Comparison of ENCODE assay signal across 8 cellular contexts in the genomic region with DNA sequence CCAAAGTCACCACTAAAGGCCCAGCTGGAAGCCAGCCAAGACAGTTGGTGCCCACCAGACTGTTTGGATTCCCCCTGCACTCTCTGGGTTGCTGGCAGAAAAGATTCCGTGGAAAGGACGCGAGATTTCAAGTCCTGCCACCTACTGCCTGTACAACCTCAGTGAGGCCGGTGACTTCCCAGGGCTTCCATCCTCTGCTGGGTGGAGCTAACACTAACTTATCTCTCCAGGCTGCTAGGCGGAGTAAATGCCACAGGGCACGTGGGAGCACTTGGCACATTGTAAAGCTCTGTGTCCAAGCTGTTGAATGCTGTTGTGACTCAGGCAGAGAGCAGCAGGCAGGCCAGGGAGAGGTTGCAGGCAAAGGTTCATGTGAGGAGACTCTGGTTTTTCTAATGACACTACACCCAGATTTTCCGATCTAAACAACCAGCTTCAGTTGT. TPM values are rescaled to one million over a fixed set of nuclear protein-coding genes. Genes with fewer than 3 reads are reported as not detected.
DNase-seq lines count a peak whose midpoint lies in the region; ATAC-seq and TF ChIP-seq lines count a peak whose summit lies in the region.

No MANE protein-coding gene starts in this region.

- WGBS in ovary, 3 donors, result 17 to 23% (median 18%) methylated on average over 7 of the region's 7 CpGs

- TF ChIP-seq CTCF in HEK293 (tag by site-specific recombination; IDR thresholded peaks at IDR 0.05), result no peak
- no peak for TF ChIP-seq CTCF in ovary (IDR thresholded peaks at IDR 0.05)

- ATAC-seq in HG03196 (IDR thresholded peaks at IDR 0.05; ENCODE audit: unreplicated experiment), result no peak

- no peaks in the 10 kb centered on the region for H3K27me3 ChIP-seq in ovary

- H3K27ac ChIP-seq in HEK293 (ENCODE audit: extremely low read depth, low read depth, low read length) (peak overlapping the region; percentile 52; the same call in 1 of the 2 replicates), ovary (peak overlapping the region; percentile 41 to 66)

- CTCF ChIA-PET in HEK293 (lab: Yijun Ruan, JAX), result interaction anchor here (0.6 to 1.7 kb wide), 12 partner anchors 9 to 390 kb away, joined by 3 to 7 read pairs (median 4); no protein-coding TSS in a partner anchor

- TF ChIP-seq POLR2A in ovary (IDR thresholded peaks at IDR 0.05), result peak; percentile 36

- peak; percentile 99 for DNase-seq in RPMI7951 (ENCODE audit: low read depth)
- DNase-seq in fibroblast of gingiva (ENCODE audit: low read depth), result peak; percentile 98
- DNase-seq in ovary, result peak; percentile 81 to 91 (median 87)
- DNase-seq in GM19240 (ENCODE audit: insufficient read length, low spot score), result no peak
- no peak for DNase-seq in germinal center (ENCODE audit: low spot score)
- no peak for DNase-seq in NOMO-1 treated with dmso at 0.1 percent for 144 hours (lab: John Stamatoyannopoulos, UW; ENCODE audit: unreplicated experiment)

- H3K4me3 ChIP-seq in HEK293 (ENCODE audit: low read depth, low read length) (no peak overlapping the region), ovary (no peak overlapping the region)

- H3K36me3 ChIP-seq in HEK293 (ENCODE audit: control insufficient read depth in 2 of 2, insufficient read depth in 1 of 2, low read length in 2 of 2) (no peaks in the 10 kb centered on the region), ovary (no peaks in the 10 kb centered on the region)

- no peak for TF ChIP-seq EP300 in ovary (IDR thresholded peaks at IDR 0.05)

- H3K4me1 ChIP-seq in HEK293 (ENCODE audit: control insufficient read depth, insufficient read depth, low read length), result peaks cover 24% of the 10 kb centered on the region
- peaks cover 26% of the 10 kb centered on the region for H3K4me1 ChIP-seq in ovary (ENCODE audit: insufficient read depth)

- no peaks in the 10 kb centered on the region for H3K9me3 ChIP-seq in HEK293 (ENCODE audit: control insufficient read depth, insufficient read depth, low read depth, low read length)
- H3K9me3 ChIP-seq in ovary, result no peaks in the 10 kb centered on the region

- POLR2A ChIA-PET in HEK293 (lab: Yijun Ruan, JAX), result interaction anchor here (0.6 to 2.5 kb wide), 8 partner anchors 9 to 210 kb away, joined by 3 to 11 read pairs (median 4); partner anchors contain the start of gene PUS3

- intact Hi-C loops in ovary (cut with DNase I), result no loop called here

TF ChIP-seq in HEK293, 187 proteins besides CTCF, POLR2A, EP300 and RAD21 (continues in another document):
- TF ChIP-seq, protein P1, sequence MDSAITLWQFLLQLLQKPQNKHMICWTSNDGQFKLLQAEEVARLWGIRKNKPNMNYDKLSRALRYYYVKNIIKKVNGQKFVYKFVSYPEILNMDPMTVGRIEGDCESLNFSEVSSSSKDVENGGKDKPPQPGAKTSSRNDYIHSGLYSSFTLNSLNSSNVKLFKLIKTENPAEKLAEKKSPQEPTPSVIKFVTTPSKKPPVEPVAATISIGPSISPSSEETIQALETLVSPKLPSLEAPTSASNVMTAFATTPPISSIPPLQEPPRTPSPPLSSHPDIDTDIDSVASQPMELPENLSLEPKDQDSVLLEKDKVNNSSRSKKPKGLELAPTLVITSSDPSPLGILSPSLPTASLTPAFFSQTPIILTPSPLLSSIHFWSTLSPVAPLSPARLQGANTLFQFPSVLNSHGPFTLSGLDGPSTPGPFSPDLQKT (IDR thresholded peaks at IDR 0.05; ENCODE audit: borderline replicate concordance, low read depth, low read length), result no peak
- TF ChIP-seq, protein P2, sequence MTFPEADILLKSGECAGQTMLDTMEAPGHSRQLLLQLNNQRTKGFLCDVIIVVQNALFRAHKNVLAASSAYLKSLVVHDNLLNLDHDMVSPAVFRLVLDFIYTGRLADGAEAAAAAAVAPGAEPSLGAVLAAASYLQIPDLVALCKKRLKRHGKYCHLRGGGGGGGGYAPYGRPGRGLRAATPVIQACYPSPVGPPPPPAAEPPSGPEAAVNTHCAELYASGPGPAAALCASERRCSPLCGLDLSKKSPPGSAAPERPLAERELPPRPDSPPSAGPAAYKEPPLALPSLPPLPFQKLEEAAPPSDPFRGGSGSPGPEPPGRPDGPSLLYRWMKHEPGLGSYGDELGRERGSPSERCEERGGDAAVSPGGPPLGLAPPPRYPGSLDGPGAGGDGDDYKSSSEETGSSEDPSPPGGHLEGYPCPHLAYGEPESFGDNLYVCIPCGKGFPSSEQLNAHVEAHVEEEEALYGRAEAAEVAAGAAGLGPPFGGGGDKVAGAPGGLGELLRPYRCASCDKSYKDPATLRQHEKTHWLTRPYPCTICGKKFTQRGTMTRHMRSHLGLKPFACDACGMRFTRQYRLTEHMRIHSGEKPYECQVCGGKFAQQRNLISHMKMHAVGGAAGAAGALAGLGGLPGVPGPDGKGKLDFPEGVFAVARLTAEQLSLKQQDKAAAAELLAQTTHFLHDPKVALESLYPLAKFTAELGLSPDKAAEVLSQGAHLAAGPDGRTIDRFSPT (tag by site-specific recombination; IDR thresholded peaks at IDR 0.05), result no peak
- no peak for TF ChIP-seq ZNF24 (tag by site-specific recombination; IDR thresholded peaks at IDR 0.05)
- peak; percentile 54; the same call in 1 of the 2 replicates for TF ChIP-seq SP7 (tag by site-specific recombination; IDR thresholded peaks at IDR 0.05)
- TF ChIP-seq ZNF133 (tag by site-specific recombination; IDR thresholded peaks at IDR 0.05), result no peak
- TF ChIP-seq ZNF2 (tag by site-specific recombination; IDR thresholded peaks at IDR 0.05), result no peak
- no peak for TF ChIP-seq MEIS1 (CRISPR knock-in tag; IDR thresholded peaks at IDR 0.05; ENCODE audit: borderline replicate concordance)
- TF ChIP-seq OSR2 (tag by site-specific recombination; IDR thresholded peaks at IDR 0.05), result peak; percentile 47
- peak; percentile 46 for TF ChIP-seq ZNF335 (tag by site-specific recombination; conservative IDR thresholded peaks at IDR 0.05)
- TF ChIP-seq SP3 (tag by site-specific recombination; IDR thresholded peaks at IDR 0.05), result peak; percentile 25; the same call in 1 of the 2 replicates
- peak; percentile 54; the same call in 1 of the 2 replicates for TF ChIP-seq EGR2 (tag by site-specific recombination; IDR thresholded peaks at IDR 0.05; ENCODE audit: low read depth)
- TF ChIP-seq ZNF701 (tag by site-specific recombination; IDR thresholded peaks at IDR 0.05), result no peak
- no peak for TF ChIP-seq ZNF10 (tag by site-specific recombination; IDR thresholded peaks at IDR 0.05)
- TF ChIP-seq ZNF155 (tag by site-specific recombination; IDR thresholded peaks at IDR 0.05), result no peak
- no peak for TF ChIP-seq ZNF239 (tag by site-specific recombination; IDR thresholded peaks at IDR 0.05)
- TF ChIP-seq ZNF600 (tag by site-specific recombination; IDR thresholded peaks at IDR 0.05), result peak; percentile 84
- no peak for TF ChIP-seq YY2 (tag by site-specific recombination; IDR thresholded peaks at IDR 0.05)
- TF ChIP-seq ZBTB20 (tag by site-specific recombination; IDR thresholded peaks at IDR 0.05), result no peak
- peak; percentile 63 for TF ChIP-seq GLIS1 (tag by site-specific recombination; IDR thresholded peaks at IDR 0.05)
- TF ChIP-seq ZXDB (tag by site-specific recombination; IDR thresholded peaks at IDR 0.05), result 0 out of 2 replicates have a peak, but pooled peaks have one; percentile 16
- TF ChIP-seq ZNF394 (tag by site-specific recombination; IDR thresholded peaks at IDR 0.05; ENCODE audit: borderline replicate concordance), result peak; percentile 39; the same call in 1 of the 2 replicates
- peak; percentile 99 for TF ChIP-seq SCRT2 (tag by site-specific recombination; IDR thresholded peaks at IDR 0.05)
- TF ChIP-seq, protein P3, sequence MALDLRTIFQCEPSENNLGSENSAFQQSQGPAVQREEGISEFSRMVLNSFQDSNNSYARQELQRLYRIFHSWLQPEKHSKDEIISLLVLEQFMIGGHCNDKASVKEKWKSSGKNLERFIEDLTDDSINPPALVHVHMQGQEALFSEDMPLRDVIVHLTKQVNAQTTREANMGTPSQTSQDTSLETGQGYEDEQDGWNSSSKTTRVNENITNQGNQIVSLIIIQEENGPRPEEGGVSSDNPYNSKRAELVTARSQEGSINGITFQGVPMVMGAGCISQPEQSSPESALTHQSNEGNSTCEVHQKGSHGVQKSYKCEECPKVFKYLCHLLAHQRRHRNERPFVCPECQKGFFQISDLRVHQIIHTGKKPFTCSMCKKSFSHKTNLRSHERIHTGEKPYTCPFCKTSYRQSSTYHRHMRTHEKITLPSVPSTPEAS (tag by site-specific recombination; IDR thresholded peaks at IDR 0.05), result no peak
- TF ChIP-seq SCRT1 (tag by site-specific recombination; IDR thresholded peaks at IDR 0.05; ENCODE audit: borderline replicate concordance), result peak; percentile 97
- no peak for TF ChIP-seq ZNF211 (tag by site-specific recombination; IDR thresholded peaks at IDR 0.05; ENCODE audit: low read depth)
- peak; percentile 88 for TF ChIP-seq ZNF341 (tag by site-specific recombination; IDR thresholded peaks at IDR 0.05; ENCODE audit: low read depth)
- TF ChIP-seq KLF1 (tag by site-specific recombination; IDR thresholded peaks at IDR 0.05), result peak; percentile 74
- TF ChIP-seq, protein P4, sequence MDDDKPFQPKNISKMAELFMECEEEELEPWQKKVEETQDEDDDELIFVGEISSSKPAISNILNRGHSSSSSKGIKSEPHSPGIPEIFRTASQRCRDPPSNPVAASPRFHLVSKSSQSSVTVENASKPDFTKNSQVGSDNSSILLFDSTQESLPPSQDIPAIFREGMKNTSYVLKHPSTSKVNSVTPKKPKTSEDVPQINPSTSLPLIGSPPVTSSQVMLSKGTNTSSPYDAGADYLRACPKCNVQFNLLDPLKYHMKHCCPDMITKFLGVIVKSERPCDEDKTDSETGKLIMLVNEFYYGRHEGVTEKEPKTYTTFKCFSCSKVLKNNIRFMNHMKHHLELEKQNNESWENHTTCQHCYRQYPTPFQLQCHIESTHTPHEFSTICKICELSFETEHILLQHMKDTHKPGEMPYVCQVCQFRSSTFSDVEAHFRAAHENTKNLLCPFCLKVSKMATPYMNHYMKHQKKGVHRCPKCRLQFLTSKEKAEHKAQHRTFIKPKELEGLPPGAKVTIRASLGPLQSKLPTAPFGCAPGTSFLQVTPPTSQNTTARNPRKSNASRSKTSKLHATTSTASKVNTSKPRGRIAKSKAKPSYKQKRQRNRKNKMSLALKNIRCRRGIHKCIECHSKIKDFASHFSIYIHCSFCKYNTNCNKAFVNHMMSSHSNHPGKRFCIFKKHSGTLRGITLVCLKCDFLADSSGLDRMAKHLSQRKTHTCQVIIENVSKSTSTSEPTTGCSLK (tag by site-specific recombination; IDR thresholded peaks at IDR 0.05), result no peak

RNA-seq across cellular contexts. Expression of gene CDON, which starts 50.9 kb away (rescaled TPM):
- total RNA-seq in RPMI7951 (2014; rRNA removed; shearing (Covaris generic)), result 14.8 and 17.8 TPM in 2 replicates
- 100 to 1,000 TPM in 5 of 7 donors, 10 to 100 TPM in 2; 46.3 to 211 (median 137) TPM for total RNA-seq in ovary
- 10 to 100 TPM; 15.0 to 42.7 TPM for polyA plus RNA-seq in ovary

Comparison
In these comparisons a context has a peak if more than half of its experiments do, and no peak if none do; other contexts are left out.
1. DNase-seq: peak in RPMI7951 (single experiment), fibroblast of gingiva (single experiment) and ovary (5 of 5); none in GM19240 (single experiment), germinal center (single experiment) and NOMO-1 treated with dmso at 0.1 percent for 144 hours (single experiment).